In genomic region chr14:81471062-81471461, GRCh38 we compare ENCODE assay signal across 11 cellular contexts.
DNase-seq lines count a peak whose midpoint lies in the region; ATAC-seq, FAIRE-seq and TF ChIP-seq lines count a peak whose summit lies in the region.
"Had no signal": no experiment of that assay in that cellular context is flagged by ENCODE, and none has a peak within 500 bp of the region (broad histone marks: within the 10 kb centered on the region; RNA-seq: fewer than 3 reads in every experiment).

No MANE protein-coding gene starts in this region.

- DNase-seq in GM12891 (ENCODE audit: insufficient read length, low spot score) (no peak), WTC11 (ENCODE audit: low spot score) (no peak), GM19238 (ENCODE audit: insufficient read length, low spot score) (no peak), substantia nigra (lab: John Stamatoyannopoulos, UW) (no peak), small intestine (no peak)
- no peak for DNase-seq in activated CD8-positive, alpha-beta T cell treated with anti-CD3 and anti-CD28 coated beads, Interleukin-2, amount 10 ng/mL, durations not matched to agents 7 days and 5 days
- DNase-seq: amygdala; OCI-M1; stimulated activated naive CD4-positive, alpha-beta T cell treated with Interleukin-2 at 50 U/mL for 16 hours had no signal

- FAIRE-seq in GM12891 (lab: Jason Lieb, UNC): peak; percentile 63
- no peak for FAIRE-seq in small intestine (lab: Jason Lieb, UNC)

- POLR2A ChIA-PET in activated CD8-positive, alpha-beta T cell treated with anti-CD3 and anti-CD28 coated beads, Interleukin-2, amount 10 ng/mL, durations not matched to agents 7 days and 5 days (lab: Charles Lee): interaction anchor here (2.8 kb wide), 1 partner anchor 250 kb away, joined by 8 read pairs; the partner anchor contains the start of gene GTF2A1
- POLR2A ChIA-PET in WTC11 (lab: Charles Lee): interaction anchor here (0.9 kb wide), 1 partner anchor 250 kb away, joined by 3 read pairs; the partner anchor contains the start of gene GTF2A1

- H3K27ac Mint-ChIP-seq in activated CD8-positive, alpha-beta T cell treated with anti-CD3 and anti-CD28 coated beads, Interleukin-2, amount 10 ng/mL, durations not matched to agents 7 days and 5 days: peak overlapping the region; percentile 82
- no peak overlapping the region for H3K27ac Mint-ChIP-seq in WTC11

- H3K27me3 Mint-ChIP-seq in activated CD8-positive, alpha-beta T cell treated with anti-CD3 and anti-CD28 coated beads, Interleukin-2, amount 10 ng/mL, durations not matched to agents 7 days and 5 days (ENCODE audit: low read depth): no peaks in the 10 kb centered on the region
- no peaks in the 10 kb centered on the region for H3K27me3 Mint-ChIP-seq in WTC11 (ENCODE audit: low read depth)

- 61 to 75% (median 68%) methylated on average over 7 of the region's 7 CpGs for WGBS in small intestine, 3 donors

- H3K4me3 ChIP-seq in small intestine (ENCODE audit: low read depth in 1 of 2, low read length in 2 of 2): no peak overlapping the region

- H3K36me3 Mint-ChIP-seq in activated CD8-positive, alpha-beta T cell treated with anti-CD3 and anti-CD28 coated beads, Interleukin-2, amount 10 ng/mL, durations not matched to agents 7 days and 5 days (ENCODE audit: low read depth): peaks cover 47% of the 10 kb centered on the region
- H3K36me3 Mint-ChIP-seq in WTC11: no peaks in the 10 kb centered on the region; the same call in 1 of the 2 replicates

- H3K27me3 ChIP-seq in small intestine (ENCODE audit: control insufficient read depth in 2 of 2, insufficient read depth in 2 of 2, low read length in 2 of 2): no peaks in the 10 kb centered on the region

- H3K36me3 ChIP-seq in small intestine (ENCODE audit: control insufficient read depth in 2 of 2, insufficient read depth in 2 of 2, low read length in 2 of 2): peaks cover 4 to 8% of the 10 kb centered on the region in 2 donors

- H3K4me1 ChIP-seq in small intestine (ENCODE audit: control insufficient read depth in 2 of 2, insufficient read depth in 1 of 2, low read depth in 1 of 2, low read length in 1 of 2): no peaks in the 10 kb centered on the region

- no peak for TF ChIP-seq CTCF in WTC11 (IDR thresholded peaks at IDR 0.05)

- no peak for TF ChIP-seq POLR2A in GM12891 (IDR thresholded peaks at IDR 0.05; ENCODE audit: low read depth, low read length)

- no peak overlapping the region for H3K27ac ChIP-seq in substantia nigra (ENCODE audit: low read depth, low read length, poor library complexity, severe bottlenecking)
- H3K27ac ChIP-seq in small intestine (ENCODE audit: low read depth in 1 of 2, low read length in 1 of 2): no peak overlapping the region

- H3K9me3 Mint-ChIP-seq in activated CD8-positive, alpha-beta T cell treated with anti-CD3 and anti-CD28 coated beads, Interleukin-2, amount 10 ng/mL, durations not matched to agents 7 days and 5 days (ENCODE audit: insufficient read depth): no peaks in the 10 kb centered on the region
- H3K9me3 Mint-ChIP-seq in WTC11: 0 out of 2 replicates have a peak, but pooled peaks cover 3% of the 10 kb centered on the region

- H3K9me3 ChIP-seq in small intestine (ENCODE audit: control insufficient read depth, low read depth): no peaks in the 10 kb centered on the region

- CTCF ChIA-PET in activated CD8-positive, alpha-beta T cell treated with anti-CD3 and anti-CD28 coated beads, Interleukin-2, amount 10 ng/mL, durations not matched to agents 7 days and 5 days (lab: Charles Lee): interaction anchor here (1.1 kb wide), 1 partner anchor 481 kb away, joined by 3 read pairs; no protein-coding TSS in a partner anchor
- CTCF ChIA-PET in WTC11 (lab: Charles Lee): no interaction called here

- peak overlapping the region; percentile 62 for H3K4me3 Mint-ChIP-seq in activated CD8-positive, alpha-beta T cell treated with anti-CD3 and anti-CD28 coated beads, Interleukin-2, amount 10 ng/mL, durations not matched to agents 7 days and 5 days
- no peak overlapping the region for H3K4me3 Mint-ChIP-seq in WTC11

- ATAC-seq in GM19397 (IDR thresholded peaks at IDR 0.05; ENCODE audit: unreplicated experiment) (peak; percentile 10), HG03064 (IDR thresholded peaks at IDR 0.05; ENCODE audit: low read depth, unreplicated experiment) (peak; percentile 26), WTC11 (no peak)
- ATAC-seq in activated CD8-positive, alpha-beta T cell treated with anti-CD3 and anti-CD28 coated beads, Interleukin-2, amount 10 ng/mL, durations not matched to agents 7 days and 5 days: peak; percentile 18

- peaks cover 64% of the 10 kb centered on the region for H3K4me1 Mint-ChIP-seq in activated CD8-positive, alpha-beta T cell treated with anti-CD3 and anti-CD28 coated beads, Interleukin-2, amount 10 ng/mL, durations not matched to agents 7 days and 5 days (ENCODE audit: low read depth)
- peaks cover 5% of the 10 kb centered on the region for H3K4me1 Mint-ChIP-seq in WTC11

TF ChIP-seq in GM12891, 5 proteins besides CTCF, POLR2A, EP300 and RAD21:
- TF ChIP-seq SPI1 (IDR thresholded peaks at IDR 0.05; ENCODE audit: low read depth, low read length): peak; percentile 73
- no peak for TF ChIP-seq POU2F2 (IDR thresholded peaks at IDR 0.05; ENCODE audit: low read depth, low read length)

TF ChIP-seq in WTC11, 78 proteins besides CTCF, POLR2A, EP300 and RAD21 (continues in another document):
- TF ChIP-seq ZNF317 (CRISPR knock-in tag; IDR thresholded peaks at IDR 0.05; ENCODE audit: borderline replicate concordance, low read depth) (no peak), NR2C2 (CRISPR knock-in tag; IDR thresholded peaks at IDR 0.05) (no peak), ZMAT4 (CRISPR knock-in tag; IDR thresholded peaks at IDR 0.05) (no peak), ELF4 (CRISPR knock-in tag; IDR thresholded peaks at IDR 0.05; ENCODE audit: low read depth) (no peak), NR1H2 (CRISPR knock-in tag; IDR thresholded peaks at IDR 0.05) (no peak), ATF3 (CRISPR knock-in tag; conservative IDR thresholded peaks at IDR 0.05) (no peak), EMX1 (CRISPR knock-in tag; IDR thresholded peaks at IDR 0.05) (no peak), GABPB1 (CRISPR knock-in tag; IDR thresholded peaks at IDR 0.05) (no peak), ZNF263 (CRISPR knock-in tag; IDR thresholded peaks at IDR 0.05; ENCODE audit: low read depth) (no peak), AFF4 (CRISPR knock-in tag; IDR thresholded peaks at IDR 0.05; ENCODE audit: borderline replicate concordance) (no peak), TP53 (CRISPR knock-in tag; IDR thresholded peaks at IDR 0.05) (no peak), ETV6 (CRISPR knock-in tag; IDR thresholded peaks at IDR 0.05) (no peak)
